8 cellular contexts compared by ENCODE assay signal in genomic region chr3:46976326-46977190, GRCh38. TPM values are rescaled to one million over a fixed set of nuclear protein-coding genes. Genes with fewer than 3 reads are reported as not detected.
DNase-seq lines count a peak whose midpoint lies in the region; ATAC-seq and TF ChIP-seq lines count a peak whose summit lies in the region.

Gene CCDC12, minus strand, starts transcription at chr3:46976745. Its CDS starts 13 bp downstream, at chr3:46976732.

- H3K4me3 ChIP-seq in GM06990 (replicated peaks; ENCODE audit: low read depth, low read length) (peak within 1 kb of the TSS; percentile 80), thymus (ENCODE audit: low read length) (peak within 1 kb of the TSS; percentile 59)

- peaks cover 36% of the 10 kb centered on the region for H3K36me3 Mint-ChIP-seq in activated naive CD8-positive, alpha-beta T cell treated with anti-CD3 and anti-CD28 coated beads for 36 hours
- peaks cover 5% of the 10 kb centered on the region for H3K36me3 Mint-ChIP-seq in osteocyte (ENCODE audit: unreplicated experiment)

- peaks cover 3% of the 10 kb centered on the region for H3K9me3 Mint-ChIP-seq in activated naive CD8-positive, alpha-beta T cell treated with anti-CD3 and anti-CD28 coated beads for 36 hours
- no peaks in the 10 kb centered on the region for H3K9me3 Mint-ChIP-seq in osteocyte (ENCODE audit: unreplicated experiment)

- peak within 1 kb of the TSS; percentile 95 for H3K4me3 Mint-ChIP-seq in activated naive CD8-positive, alpha-beta T cell treated with anti-CD3 and anti-CD28 coated beads for 36 hours
- peak within 1 kb of the TSS; percentile 100 for H3K4me3 Mint-ChIP-seq in osteocyte (ENCODE audit: unreplicated experiment)

- intact Hi-C loops in head of caudate nucleus (cut with DNase I), result loop anchor here (2.0 kb wide), 1 partner anchor 188 kb away; the partner anchor contains the start of gene SETD2

- peak; percentile 95 for DNase-seq in GM06990 (ENCODE audit: extremely low read depth, insufficient read length)
- peak; percentile 85 for DNase-seq in NCI-H1105 (lab: John Stamatoyannopoulos, UW)
- peak; percentile 97 for DNase-seq in SKM-1 treated with dmso at 0.1 percent for 144 hours (lab: John Stamatoyannopoulos, UW; ENCODE audit: unreplicated experiment)
- DNase-seq in activated naive CD8-positive, alpha-beta T cell treated with anti-CD3 and anti-CD28 coated beads for 36 hours, result peak; percentile 91
- DNase-seq in head of caudate nucleus, result peak; percentile 93 to 99 (median 98)
- DNase-seq in osteocyte (ENCODE audit: extremely low spot score, unreplicated experiment), result peak; percentile 98

- H3K27ac ChIP-seq in thymus (ENCODE audit: low read depth), result peak within 1 kb of the TSS; percentile 81

- ATAC-seq in HG02610 (IDR thresholded peaks at IDR 0.05; ENCODE audit: unreplicated experiment), result peak; percentile 55

- no peaks in the 10 kb centered on the region for H3K27me3 ChIP-seq in GM06990 (replicated peaks; ENCODE audit: control insufficient read depth, insufficient read depth, low read length)
- no peaks in the 10 kb centered on the region for H3K27me3 ChIP-seq in thymus (ENCODE audit: control insufficient read depth, insufficient read depth)

- H3K4me1 ChIP-seq in thymus (ENCODE audit: control insufficient read depth, insufficient read depth, low read length), result peaks cover 28% of the 10 kb centered on the region

- WGBS in thymus, result 2% methylated on average over 64 of the region's 64 CpGs

- H3K9me3 ChIP-seq in thymus (ENCODE audit: control insufficient read depth), result no peaks in the 10 kb centered on the region

- TF ChIP-seq CTCF in GM06990 (IDR thresholded peaks at IDR 0.05; ENCODE audit: insufficient read depth, low read length, poor library complexity, severe bottlenecking) (no peak), osteocyte (IDR thresholded peaks at IDR 0.05) (no peak)

- peak within 1 kb of the TSS; percentile 98 for H3K27ac Mint-ChIP-seq in activated naive CD8-positive, alpha-beta T cell treated with anti-CD3 and anti-CD28 coated beads for 36 hours
- peak within 1 kb of the TSS; percentile 100 for H3K27ac Mint-ChIP-seq in osteocyte (ENCODE audit: unreplicated experiment)

- H3K36me3 ChIP-seq in GM06990 (ENCODE audit: control insufficient read depth, insufficient read depth, low read length), result no peaks in the 10 kb centered on the region
- no peaks in the 10 kb centered on the region for H3K36me3 ChIP-seq in thymus (ENCODE audit: control insufficient read depth, insufficient read depth)

- peaks cover 52% of the 10 kb centered on the region for H3K4me1 Mint-ChIP-seq in activated naive CD8-positive, alpha-beta T cell treated with anti-CD3 and anti-CD28 coated beads for 36 hours
- H3K4me1 Mint-ChIP-seq in osteocyte (ENCODE audit: unreplicated experiment), result peaks cover 46% of the 10 kb centered on the region

- peaks cover 4% of the 10 kb centered on the region for H3K27me3 Mint-ChIP-seq in activated naive CD8-positive, alpha-beta T cell treated with anti-CD3 and anti-CD28 coated beads for 36 hours
- no peaks in the 10 kb centered on the region for H3K27me3 Mint-ChIP-seq in osteocyte (ENCODE audit: unreplicated experiment)

RNA-seq across cellular contexts. Expression of gene CCDC12, which starts in this region (rescaled TPM):
- total RNA-seq in activated naive CD8-positive, alpha-beta T cell treated with anti-CD3 and anti-CD28 coated beads for 36 hours, result 10 to 100 TPM; 48.8 to 55.4 TPM
- 34.5 and 37.4 TPM in 2 replicates for total RNA-seq in osteocyte
- polyA plus RNA-seq in thymus, result 83.9 TPM

Comparison
In these comparisons a context has a peak if more than half of its experiments do, and no peak if none do; other contexts are left out.
1. Peak in every context shown above with its lines: DNase-seq, ATAC-seq, H3K4me3 ChIP-seq and H3K27ac ChIP-seq.